1 cellular context compared by ENCODE assay signal in genomic region chr15:72154316-72154715, GRCh38.
TF ChIP-seq lines count a peak whose summit lies in the region.

No MANE protein-coding gene starts in this region.

TF ChIP-seq in endothelial cell of umbilical vein, 7 proteins besides CTCF, POLR2A, EP300 and RAD21:
- TF ChIP-seq MYC (IDR thresholded peaks at IDR 0.05; ENCODE audit: low read depth, low read length) (no peak), MAX (IDR thresholded peaks at IDR 0.05; ENCODE audit: insufficient read depth, insufficient read length) (no peak), POLR2AphosphoS5 (IDR thresholded peaks at IDR 0.05; ENCODE audit: insufficient read depth, low read depth, low read length) (no peak), GATA2 (IDR thresholded peaks at IDR 0.05; ENCODE audit: insufficient read depth, insufficient read length, low read depth, low read length) (no peak), EZH2 (IDR thresholded peaks at IDR 0.05; ENCODE audit: borderline replicate concordance, low read depth, low read length, severe bottlenecking) (no peak), JUN (IDR thresholded peaks at IDR 0.05; ENCODE audit: borderline replicate concordance, insufficient read depth, insufficient read length, low read depth) (no peak), FOS (IDR thresholded peaks at IDR 0.05; ENCODE audit: borderline replicate concordance, insufficient read depth, low read length) (no peak)
